In genomic region chr5:43609752-43610151, GRCh38 we compare ENCODE assay signal across 8 cellular contexts. TPM values are rescaled to one million over a fixed set of nuclear protein-coding genes. Genes with fewer than 3 reads are reported as not detected.
DNase-seq lines count a peak whose midpoint lies in the region; ATAC-seq and TF ChIP-seq lines count a peak whose summit lies in the region.

No MANE protein-coding gene starts in this region.

- no peak overlapping the region for H3K27ac ChIP-seq in CD4-positive, alpha-beta T cell (ENCODE audit: low read depth, low read length)

- H3K9me3 Mint-ChIP-seq in CD4-positive, alpha-beta T cell: no peaks in the 10 kb centered on the region

- no peaks in the 10 kb centered on the region for H3K27me3 ChIP-seq in CD4-positive, alpha-beta T cell (ENCODE audit: control insufficient read depth, insufficient read depth, low read length)

- H3K27ac Mint-ChIP-seq in CD4-positive, alpha-beta T cell: no peak overlapping the region

- no peak overlapping the region for H3K4me3 ChIP-seq in cardiac fibroblast (replicated peaks in 1 of 2; ENCODE audit: low read depth in 2 of 2, low read length in 2 of 2)

- CTCF ChIA-PET in CD4-positive, alpha-beta T cell (lab: Charles Lee): interaction anchor here (0.6 to 2.0 kb wide), 4 partner anchors 9 to 126 kb away, joined by 3 to 6 read pairs (median 4); partner anchors contain the start of gene TMEM267

- H3K36me3 Mint-ChIP-seq in CD4-positive, alpha-beta T cell (ENCODE audit: low read depth): peaks cover 81% of the 10 kb centered on the region

- H3K4me1 Mint-ChIP-seq in CD4-positive, alpha-beta T cell (ENCODE audit: low read depth): peaks cover 45% of the 10 kb centered on the region

- no peaks in the 10 kb centered on the region for H3K27me3 Mint-ChIP-seq in CD4-positive, alpha-beta T cell

- POLR2A ChIA-PET in CD4-positive, alpha-beta T cell (lab: Charles Lee): interaction anchor here (0.6 to 1.2 kb wide), 2 partner anchors 11 to 124 kb away, joined by 3 read pairs; no protein-coding TSS in a partner anchor

- DNase-seq in CD4-positive, alpha-beta T cell: no peak
- no peak for DNase-seq in cardiac fibroblast (ENCODE audit: low read depth in 2 of 2)
- DNase-seq in activated effector memory CD4-positive, alpha-beta T cell treated with Interleukin-2 at 50 U/mL for 16 hours: no peak
- no peak for DNase-seq in GOT3 (lab: John Stamatoyannopoulos, UW)
- DNase-seq in activated CD4-positive, alpha-beta T cell treated with anti-CD3 and anti-CD28 coated beads for 4 hours: no peak
- no peak for DNase-seq in activated T-cell treated with anti-CD3 and anti-CD28 coated beads for 4 hours

- no peak overlapping the region for H3K4me3 Mint-ChIP-seq in CD4-positive, alpha-beta T cell

- ATAC-seq in CD4-positive, alpha-beta T cell (ENCODE audit: poor library complexity): peak; percentile 77
- ATAC-seq in GM19328 (IDR thresholded peaks at IDR 0.05; ENCODE audit: unreplicated experiment) (peak; percentile 85), HG03439 (IDR thresholded peaks at IDR 0.05; ENCODE audit: unreplicated experiment) (peak; percentile 67)

- intact Hi-C loops in CD4-positive, alpha-beta T cell (cut with DNase I, micrococcal nuclease): loop anchor here (1.0 to 10.0 kb wide), 3 partner anchors 53 to 297 kb away; partner anchors contain the start of genes C5orf34 (in 1 of the 2) and HMGCS1 (in 1 of the 2)

- no peaks in the 10 kb centered on the region for H3K9me3 ChIP-seq in CD4-positive, alpha-beta T cell (ENCODE audit: control insufficient read depth, low read length)

- TF ChIP-seq CTCF in CD4-positive, alpha-beta T cell (IDR thresholded peaks at IDR 0.05): no peak
- TF ChIP-seq CTCF in cardiac fibroblast (IDR thresholded peaks at IDR 0.05; ENCODE audit: low read depth, low read length): peak; percentile 39

RNA-seq across cellular contexts. Expression of gene NNT, which starts 6.8 kb away (rescaled TPM):
- total RNA-seq in CD4-positive, alpha-beta T cell: 10 to 100 TPM; 22.3 to 23.5 TPM

RNA-seq across cellular contexts. Expression of gene PAIP1, which starts 52.9 kb away (rescaled TPM):
- 10 to 100 TPM; 33.9 to 35.1 TPM for total RNA-seq in CD4-positive, alpha-beta T cell
